Comparison of ENCODE assay signal across 8 cellular contexts in genomic region chr19:47229674-47230121, GRCh38. TPM values are rescaled to one million over a fixed set of nuclear protein-coding genes. Genes with fewer than 3 reads are reported as not detected.
DNase-seq lines count a peak whose midpoint lies in the region; ATAC-seq, FAIRE-seq and TF ChIP-seq lines count a peak whose summit lies in the region.

No MANE protein-coding gene starts in this region.

- DNase-seq in stimulated activated CD4-positive, alpha-beta T cell treated with anti-CD3 and anti-CD28 coated beads, Interleukin-4, amount 100 ng/mL, for 1 hour: peak; percentile 16
- no peak for DNase-seq in stimulated activated CD4-positive, alpha-beta T cell treated with anti-CD3 and anti-CD28 coated beads, Interleukin-1b, Interleukin-23, amount 100 ng/mL, for 48 hours
- DNase-seq in adipocyte (ENCODE audit: low read depth) (peak; percentile 48), kidney epithelial cell (ENCODE audit: low read depth) (no peak), glomerular visceral epithelial cell (ENCODE audit: extremely low spot score) (no peak), GM12891 (ENCODE audit: insufficient read length, low spot score) (no peak), GM13976 (ENCODE audit: low spot score) (no peak)

- in situ Hi-C loops in GM13976 (cut with MboI; ENCODE audit: low sequenced_read_pairs, unreplicated experiment): no loop called here

- TF ChIP-seq POLR2A in GM12891 (IDR thresholded peaks at IDR 0.05; ENCODE audit: low read depth, low read length): no peak

- H3K4me1 ChIP-seq in adipocyte (ENCODE audit: control insufficient read depth, insufficient read depth, low read length): peaks cover 38% of the 10 kb centered on the region

- peak overlapping the region; percentile 91 for H3K4me3 ChIP-seq in adipocyte (ENCODE audit: low read length)
- H3K4me3 ChIP-seq in kidney epithelial cell (ENCODE audit: low read depth, low read length): peak overlapping the region; percentile 75

- no peak for FAIRE-seq in GM12891 (lab: Jason Lieb, UNC)

- no peaks in the 10 kb centered on the region for H3K9me3 ChIP-seq in adipocyte (ENCODE audit: control insufficient read depth, low read length)

- ATAC-seq in GM18861 (IDR thresholded peaks at IDR 0.05; ENCODE audit: unreplicated experiment): no peak

- H3K27me3 ChIP-seq in adipocyte (replicated peaks; ENCODE audit: control insufficient read depth, insufficient read depth, low read length) (no peaks in the 10 kb centered on the region), kidney epithelial cell (ENCODE audit: control insufficient read depth, insufficient read depth, low read length) (no peaks in the 10 kb centered on the region)

- peak overlapping the region; percentile 93 for H3K9ac ChIP-seq in adipocyte (ENCODE audit: low read length)

- TF ChIP-seq CTCF in kidney epithelial cell (IDR thresholded peaks at IDR 0.05; ENCODE audit: insufficient read depth, low read length, poor library complexity, severe bottlenecking) (no peak), GM13976 (IDR thresholded peaks at IDR 0.05; ENCODE audit: borderline replicate concordance, control extremely low read depth, extremely low read depth, insufficient read depth, missing control alignments) (no peak)

- H3K36me3 ChIP-seq in adipocyte (ENCODE audit: control insufficient read depth, insufficient read depth, low read length, severe bottlenecking) (no peaks in the 10 kb centered on the region), kidney epithelial cell (ENCODE audit: control insufficient read depth, insufficient read depth, low read length) (no peaks in the 10 kb centered on the region)

TF ChIP-seq in GM12891, 5 proteins besides CTCF, POLR2A, EP300 and RAD21:
- TF ChIP-seq PAX5 (IDR thresholded peaks at IDR 0.05; ENCODE audit: insufficient read depth, low read length, severe bottlenecking) (no peak), TAF1 (IDR thresholded peaks at IDR 0.05; ENCODE audit: low read depth, low read length) (no peak), POLR2AphosphoS5 (IDR thresholded peaks at IDR 0.05; ENCODE audit: low read depth, low read length) (no peak), POU2F2 (IDR thresholded peaks at IDR 0.05; ENCODE audit: low read depth, low read length) (no peak), SPI1 (IDR thresholded peaks at IDR 0.05; ENCODE audit: low read depth, low read length) (no peak)

RNA-seq across cellular contexts. Expression of gene BBC3, which starts 1.3 kb away (rescaled TPM):
- 46.8 and 64.7 TPM in 2 replicates for total RNA-seq in kidney epithelial cell
- polyA plus RNA-seq in GM12891 (2012; ENCODE audit: low read depth, missing spikeins): 10.9 TPM

RNA-seq across cellular contexts. Expression of gene CCDC9, which starts 26.6 kb away (rescaled TPM):
- total RNA-seq in kidney epithelial cell: 13.8 and 16.5 TPM in 2 replicates
- 10.3 TPM for polyA plus RNA-seq in GM12891 (2012; ENCODE audit: low read depth, missing spikeins)

RNA-seq across cellular contexts. Expression of gene INAFM1, which starts 45.0 kb away (rescaled TPM):
- 2.2 and 3.9 TPM in 2 replicates for total RNA-seq in kidney epithelial cell
- 2.5 TPM for polyA plus RNA-seq in GM12891 (2012; ENCODE audit: low read depth, missing spikeins)

Comparison
In these comparisons a context has a peak if more than half of its experiments do, and no peak if none do; other contexts are left out.
1. DNase-seq: peak in stimulated activated CD4-positive, alpha-beta T cell treated with anti-CD3 and anti-CD28 coated beads, Interleukin-4, amount 100 ng/mL, for 1 hour (single experiment) and adipocyte (single experiment); none in stimulated activated CD4-positive, alpha-beta T cell treated with anti-CD3 and anti-CD28 coated beads, Interleukin-1b, Interleukin-23, amount 100 ng/mL, for 48 hours (single experiment), kidney epithelial cell (single experiment), glomerular visceral epithelial cell (single experiment), GM12891 (single experiment) and GM13976 (single experiment).